ENCODE assay signal across 39 cellular contexts in genomic region chr11:1899100-1899499, GRCh38. TPM values are rescaled to one million over a fixed set of nuclear protein-coding genes. Genes with fewer than 3 reads are reported as not detected.
"Had no signal": no experiment of that assay in that cellular context is flagged by ENCODE, and none has a peak within 500 bp of the region (broad histone marks: within the 10 kb centered on the region; RNA-seq: fewer than 3 reads in every experiment).

No MANE protein-coding gene starts in this region.

- H3K4me3 Mint-ChIP-seq: activated CD4-positive, alpha-beta memory T cell treated with anti-CD3 and anti-CD28 coated beads for 36 hours; activated CD4-positive, alpha-beta T cell treated with anti-CD3 and anti-CD28 coated beads for 36 hours; activated CD4-positive, alpha-beta T cell treated with anti-CD3 and anti-CD28 coated beads, Interleukin-2, amount 10 ng/mL, durations not matched to agents 24 days and 14 days; activated CD8-positive, alpha-beta memory T cell treated with anti-CD3 and anti-CD28 coated beads, Interleukin-2, amount 10 ng/mL, durations not matched to agents 7 days and 5 days; activated CD8-positive, alpha-beta T cell treated with anti-CD3 and anti-CD28 coated beads, Interleukin-2, amount 10 ng/mL, durations not matched to agents 7 days and 5 days; activated naive CD4-positive, alpha-beta T cell treated with anti-CD3 and anti-CD28 coated beads for 36 hours; activated naive CD4-positive, alpha-beta T cell treated with anti-CD3 and anti-CD28 coated beads, Interleukin-2, amount 50 U/mL, for 24 hours; activated naive CD8-positive, alpha-beta T cell treated with anti-CD3 and anti-CD28 coated beads for 36 hours; activated naive CD8-positive, alpha-beta T cell treated with anti-CD3 and anti-CD28 coated beads, Interleukin-2, amount 50 U/mL, for 24 hours; activated T-helper 1 cell treated with anti-CD3 and anti-CD28 coated beads, Interleukin-12 subunit alpha, Interleukin-12 subunit beta, Interleukin-2, Interleukin-4 antibody, amounts not matched to agents 30 ng/mL and 10 ng/mL and 1 ng/mL, durations not matched to agents 14 hours and 24 hours and 36 hours; brain; dendritic cell treated with granulocyte-macrophage colony-stimulating factor and Interleukin-4, amounts not matched to agents 40 ng/mL and 50 ng/mL, for 4 days; T-helper 17 cell; T-helper 2 cell treated with Interferon-gamma antibody and Interleukin-4, amounts not matched to agents 5 μg/mL and 100 μg/mL, for 36 hours had no signal

- H3K4me1 ChIP-seq: adrenal gland, breast epithelium, esophagus squamous epithelium, gastroesophageal sphincter had no signal

- DNase-seq: activated CD4-positive, alpha-beta memory T cell treated with anti-CD3 and anti-CD28 coated beads for 36 hours; activated CD4-positive, alpha-beta T cell treated with anti-CD3 and anti-CD28 coated beads for 36 hours; activated CD4-positive, alpha-beta T cell treated with anti-CD3 and anti-CD28 coated beads, Interleukin-2, amount 10 ng/mL, durations not matched to agents 24 days and 14 days; activated CD4-positive, CD25-positive, alpha-beta regulatory T cell; activated CD4-positive, CD25-positive, alpha-beta regulatory T cell treated with anti-CD3 and anti-CD28 coated beads, Interleukin-2, amount 50 U/mL, for 72 hours; activated CD8-positive, alpha-beta memory T cell treated with anti-CD3 and anti-CD28 coated beads, Interleukin-2, amount 10 ng/mL, durations not matched to agents 7 days and 5 days; activated CD8-positive, alpha-beta memory T cell treated with anti-CD3 and anti-CD28 coated beads, Interleukin-2, amount 50 U/mL, for 4 hours; activated CD8-positive, alpha-beta T cell treated with anti-CD3 and anti-CD28 coated beads, Interleukin-2, amount 10 ng/mL, durations not matched to agents 7 days and 5 days; activated effector memory CD4-positive, alpha-beta T cell treated with anti-CD3 and anti-CD28 coated beads, Interleukin-2, amount 50 U/mL, for 16 hours; activated naive CD4-positive, alpha-beta T cell treated with anti-CD3 and anti-CD28 coated beads for 36 hours; activated naive CD8-positive, alpha-beta T cell treated with anti-CD3 and anti-CD28 coated beads for 36 hours; activated naive CD8-positive, alpha-beta T cell treated with anti-CD3 and anti-CD28 coated beads, Interleukin-2, amount 50 U/mL, for 24 hours; activated T-cell treated with anti-CD3 and anti-CD28 coated beads, Interleukin-2, amount 50 U/mL, for 1 hour; activated T-cell treated with anti-CD3 and anti-CD28 coated beads, Interleukin-2, amount 50 U/mL, for 48 hours; adrenal gland; amygdala; aorta; central memory CD4-positive, alpha-beta T cell; cerebellar nuclear complex; dorsolateral prefrontal cortex; effector memory CD4-positive, alpha-beta T cell; esophagus squamous epithelium; foreskin melanocyte; heart right ventricle; T-helper 1 cell; T-helper 17 cell had no signal

- H3K9me3 ChIP-seq: adrenal gland, breast epithelium, esophagus squamous epithelium, gastroesophageal sphincter, heart right ventricle had no signal

- H3K27ac ChIP-seq: adrenal gland, breast epithelium, cardiac muscle cell, coronary artery, dorsolateral prefrontal cortex, esophagus squamous epithelium, gastroesophageal sphincter had no signal

- H3K4me1 Mint-ChIP-seq: activated CD4-positive, alpha-beta T cell treated with anti-CD3 and anti-CD28 coated beads for 36 hours; activated naive CD4-positive, alpha-beta T cell treated with anti-CD3 and anti-CD28 coated beads, Interleukin-2, amount 50 U/mL, for 24 hours; brain; T-helper 17 cell had no signal

- H3K27ac Mint-ChIP-seq: activated CD4-positive, alpha-beta memory T cell treated with anti-CD3 and anti-CD28 coated beads for 36 hours; activated CD4-positive, alpha-beta T cell treated with anti-CD3 and anti-CD28 coated beads for 36 hours; activated CD4-positive, alpha-beta T cell treated with anti-CD3 and anti-CD28 coated beads, Interleukin-2, amount 10 ng/mL, durations not matched to agents 24 days and 14 days; activated CD8-positive, alpha-beta memory T cell treated with anti-CD3 and anti-CD28 coated beads, Interleukin-2, amount 10 ng/mL, durations not matched to agents 7 days and 5 days; activated CD8-positive, alpha-beta T cell treated with anti-CD3 and anti-CD28 coated beads, Interleukin-2, amount 10 ng/mL, durations not matched to agents 7 days and 5 days; activated naive CD4-positive, alpha-beta T cell treated with anti-CD3 and anti-CD28 coated beads for 36 hours; activated naive CD4-positive, alpha-beta T cell treated with anti-CD3 and anti-CD28 coated beads, Interleukin-2, amount 50 U/mL, for 24 hours; activated naive CD8-positive, alpha-beta T cell treated with anti-CD3 and anti-CD28 coated beads for 36 hours; activated naive CD8-positive, alpha-beta T cell treated with anti-CD3 and anti-CD28 coated beads, Interleukin-2, amount 50 U/mL, for 24 hours; activated T-helper 1 cell treated with anti-CD3 and anti-CD28 coated beads, Interleukin-12 subunit alpha, Interleukin-12 subunit beta, Interleukin-2, Interleukin-4 antibody, amounts not matched to agents 30 ng/mL and 10 ng/mL and 1 ng/mL, durations not matched to agents 14 hours and 24 hours and 36 hours; activated T-helper 2 cell treated with anti-CD3 and anti-CD28 coated beads, Interferon-gamma antibody, Interleukin-2, Interleukin-4, amounts not matched to agents 10 μg/mL and 5 μg/mL and 100 μg/mL, durations not matched to agents 14 hours and 24 hours and 36 hours; brain; dendritic cell treated with granulocyte-macrophage colony-stimulating factor and Interleukin-4, amounts not matched to agents 40 ng/mL and 50 ng/mL, for 4 days; T-helper 17 cell; T-helper 2 cell treated with Interferon-gamma antibody and Interleukin-4, amounts not matched to agents 5 μg/mL and 100 μg/mL, for 36 hours had no signal

- H3K27me3 ChIP-seq: adrenal gland, breast epithelium, cardiac muscle cell, dorsolateral prefrontal cortex, heart right ventricle had no signal

- ATAC-seq: activated CD4-positive, alpha-beta T cell treated with anti-CD3 and anti-CD28 coated beads for 36 hours; activated CD8-positive, alpha-beta memory T cell treated with anti-CD3 and anti-CD28 coated beads, Interleukin-2, amount 10 ng/mL, durations not matched to agents 7 days and 5 days; activated CD8-positive, alpha-beta T cell treated with anti-CD3 and anti-CD28 coated beads, Interleukin-2, amount 10 ng/mL, durations not matched to agents 7 days and 5 days; activated naive CD8-positive, alpha-beta T cell treated with anti-CD3 and anti-CD28 coated beads, Interleukin-2, amount 50 U/mL, for 24 hours; gastroesophageal sphincter; heart right ventricle; T-helper 17 cell had no signal

- H3K36me3 Mint-ChIP-seq: activated CD4-positive, alpha-beta memory T cell treated with anti-CD3 and anti-CD28 coated beads for 36 hours; activated CD8-positive, alpha-beta memory T cell treated with anti-CD3 and anti-CD28 coated beads, Interleukin-2, amount 10 ng/mL, durations not matched to agents 7 days and 5 days; activated naive CD4-positive, alpha-beta T cell treated with anti-CD3 and anti-CD28 coated beads, Interleukin-2, amount 50 U/mL, for 24 hours; activated naive CD8-positive, alpha-beta T cell treated with anti-CD3 and anti-CD28 coated beads for 36 hours; brain had no signal

- H3K27me3 Mint-ChIP-seq: activated naive CD4-positive, alpha-beta T cell treated with anti-CD3 and anti-CD28 coated beads, Interleukin-2, amount 50 U/mL, for 24 hours had no signal

- H3K4me3 ChIP-seq: adrenal gland, breast epithelium, cardiac muscle cell, coronary artery, dorsolateral prefrontal cortex, esophagus squamous epithelium, gastroesophageal sphincter, heart right ventricle had no signal

- H3K9me3 Mint-ChIP-seq: activated CD4-positive, alpha-beta memory T cell treated with anti-CD3 and anti-CD28 coated beads for 36 hours; activated CD4-positive, alpha-beta T cell treated with anti-CD3 and anti-CD28 coated beads, Interleukin-2, amount 10 ng/mL, durations not matched to agents 24 days and 14 days; activated naive CD4-positive, alpha-beta T cell treated with anti-CD3 and anti-CD28 coated beads for 36 hours; activated naive CD4-positive, alpha-beta T cell treated with anti-CD3 and anti-CD28 coated beads, Interleukin-2, amount 50 U/mL, for 24 hours; activated naive CD8-positive, alpha-beta T cell treated with anti-CD3 and anti-CD28 coated beads for 36 hours; activated naive CD8-positive, alpha-beta T cell treated with anti-CD3 and anti-CD28 coated beads, Interleukin-2, amount 50 U/mL, for 24 hours; activated T-helper 1 cell treated with anti-CD3 and anti-CD28 coated beads, Interleukin-12 subunit alpha, Interleukin-12 subunit beta, Interleukin-2, Interleukin-4 antibody, amounts not matched to agents 30 ng/mL and 10 ng/mL and 1 ng/mL, durations not matched to agents 14 hours and 24 hours and 36 hours; activated T-helper 2 cell treated with anti-CD3 and anti-CD28 coated beads, Interferon-gamma antibody, Interleukin-2, Interleukin-4, amounts not matched to agents 10 μg/mL and 5 μg/mL and 100 μg/mL, durations not matched to agents 14 hours and 24 hours and 36 hours; brain; dendritic cell treated with granulocyte-macrophage colony-stimulating factor and Interleukin-4, amounts not matched to agents 40 ng/mL and 50 ng/mL, for 4 days; T-helper 2 cell treated with Interferon-gamma antibody and Interleukin-4, amounts not matched to agents 5 μg/mL and 100 μg/mL, for 36 hours had no signal

- H3K36me3 ChIP-seq: adrenal gland, breast epithelium, cardiac muscle cell, esophagus squamous epithelium, gastroesophageal sphincter, heart right ventricle had no signal

RNA-seq across cellular contexts. Expression of gene PRR33, which starts 7.4 kb away (rescaled TPM):
- total RNA-seq: activated CD4-positive, alpha-beta T cell treated with anti-CD3 and anti-CD28 coated beads, Interleukin-2, amount 10 ng/mL, durations not matched to agents 24 days and 14 days; activated CD8-positive, alpha-beta memory T cell treated with anti-CD3 and anti-CD28 coated beads, Interleukin-2, amount 10 ng/mL, durations not matched to agents 7 days and 5 days; aorta; breast epithelium; cardiac muscle cell; dorsolateral prefrontal cortex; esophagus squamous epithelium; fibroblast of lung; fibroblast of villous mesenchyme; gastroesophageal sphincter; glomerular endothelial cell; T-helper 17 cell had no signal
- polyA plus RNA-seq: aorta, cardiac muscle cell, fibroblast of lung had no signal

RNA-seq across cellular contexts. Expression of gene TNNT3, which starts 20.4 kb away (rescaled TPM):
- total RNA-seq: fibroblast of lung, fibroblast of villous mesenchyme, glomerular endothelial cell had no signal
- polyA plus RNA-seq: fibroblast of lung had no signal

RNA-seq across cellular contexts. Expression of gene LSP1, which starts 46.2 kb away (rescaled TPM):
- total RNA-seq: cardiac muscle cell, fibroblast of villous mesenchyme had no signal
